ENCODE assay signal across 9 cellular contexts in the genomic region with DNA sequence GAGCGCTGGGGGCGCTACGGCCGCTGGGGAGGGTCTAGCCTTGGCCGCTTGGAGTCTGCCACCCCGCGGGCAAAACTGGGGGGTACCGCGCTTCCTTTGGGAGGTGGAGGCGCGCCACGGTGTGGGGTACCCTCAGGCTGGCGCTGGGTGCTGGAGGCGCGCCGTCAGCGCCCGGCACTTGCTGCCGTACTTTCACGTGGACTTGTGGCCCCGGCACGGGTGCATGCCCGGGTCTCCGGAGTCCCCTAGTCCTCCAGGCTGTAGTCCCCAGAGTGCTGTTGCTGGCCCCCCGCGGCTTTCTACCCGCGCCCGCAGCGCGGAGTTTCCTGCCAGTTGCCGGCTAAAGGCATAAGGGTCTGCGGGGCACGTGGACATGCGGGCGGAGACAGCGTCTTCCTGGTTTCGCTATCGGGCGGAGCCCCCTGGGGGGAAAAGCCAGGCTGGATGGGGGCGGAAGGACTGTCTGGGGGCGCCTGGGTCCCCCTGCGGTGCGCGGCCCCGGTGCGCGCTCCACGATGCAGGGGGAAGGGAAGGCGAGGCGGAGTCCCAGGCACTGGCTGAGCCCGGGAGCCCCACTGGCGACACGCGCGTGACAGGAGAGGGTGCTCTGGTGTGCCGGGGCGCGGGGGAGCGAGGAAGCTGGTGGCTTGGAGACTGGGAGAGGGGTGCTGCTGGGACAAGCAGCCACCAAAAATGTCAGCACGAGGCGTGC. TPM values are rescaled to one million over a fixed set of nuclear protein-coding genes. Genes with fewer than 3 reads are reported as not detected.
DNase-seq lines count a peak whose midpoint lies in the region; ATAC-seq and FAIRE-seq lines count a peak whose summit lies in the region.
"Had no signal": no experiment of that assay in that cellular context is flagged by ENCODE, and none has a peak within 500 bp of the region (broad histone marks: within the 10 kb centered on the region; RNA-seq: fewer than 3 reads in every experiment).

No MANE protein-coding gene starts in this region.

- DNase-seq in Ammon's horn (ENCODE audit: low spot score) (peak; percentile 43), RPMI8226 (peak; percentile 63), cardiac septum (ENCODE audit: low spot score) (peak; percentile 81), posterior cingulate gyrus (peak; percentile 23 to 91 (median 56)), urothelium cell line (ENCODE audit: low spot score) (peak; percentile 44)
- peak; percentile 67 for DNase-seq in activated naive CD4-positive, alpha-beta T cell treated with anti-CD3 and anti-CD28 coated beads, Interleukin-2, amount 50 U/mL, for 16 hours

- no peak for FAIRE-seq in urothelium cell line (lab: Jason Lieb, UNC)
- FAIRE-seq: TTC549 had no signal

- ATAC-seq in GM18867 (IDR thresholded peaks at IDR 0.05; ENCODE audit: unreplicated experiment) (peak; percentile 37), HG03103 (IDR thresholded peaks at IDR 0.05; ENCODE audit: low read depth, unreplicated experiment) (peak; percentile 21)

- intact Hi-C loops in cardiac septum (cut with DNase I) (loop anchor here (1.0 to 5.0 kb wide), 4 partner anchors 47 to 77 kb away; no protein-coding TSS in a partner anchor), posterior cingulate gyrus (cut with DNase I) (no loop called here)

RNA-seq across cellular contexts. Expression of a gene that starts 0.7 kb away (rescaled TPM):
- 18.9 TPM for total RNA-seq in cardiac septum

Comparison
In these comparisons a context has a peak if more than half of its experiments do, and no peak if none do; other contexts are left out.
1. Peak in every context shown above with its lines: DNase-seq and ATAC-seq.